ENCODE assay signal across 18 cellular contexts in the genomic region with DNA sequence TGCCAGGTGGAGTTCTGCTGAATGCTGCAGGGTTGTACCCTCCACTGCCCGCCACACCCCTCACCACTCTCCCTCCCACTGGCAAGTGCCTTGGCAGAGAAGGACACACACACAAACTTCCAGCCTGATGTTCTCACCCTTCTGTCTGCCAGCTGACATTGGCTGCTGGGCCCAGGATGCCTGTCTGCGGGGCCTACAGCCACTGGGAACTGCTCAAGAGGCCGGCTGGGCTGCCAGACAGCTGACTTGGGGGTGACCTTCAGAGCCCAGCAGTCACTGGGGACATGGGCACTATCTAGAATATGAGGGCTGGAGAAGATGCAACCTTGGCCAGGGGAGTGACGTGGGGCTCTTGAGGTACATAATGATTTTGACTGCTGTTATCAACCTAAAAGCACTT.
DNase-seq lines count a peak whose midpoint lies in the region; ATAC-seq, FAIRE-seq and TF ChIP-seq lines count a peak whose summit lies in the region.
"Had no signal": no experiment of that assay in that cellular context is flagged by ENCODE, and none has a peak within 500 bp of the region (broad histone marks: within the 10 kb centered on the region; RNA-seq: fewer than 3 reads in every experiment).

No MANE protein-coding gene starts in this region.

- WGBS in sigmoid colon, 2 donors, result 89 to 94% methylated on average over 4 of the region's 4 CpGs
- 100% methylated on average over 4 of the region's 4 CpGs for WGBS in SK-N-SH (ENCODE audit: low lambda C conversion rate)

- no peak for TF ChIP-seq CTCF in astrocyte (IDR thresholded peaks at IDR 0.05; ENCODE audit: insufficient read depth, low read depth, low read length)
- no peak for TF ChIP-seq CTCF in left ventricle myocardium inferior (IDR thresholded peaks at IDR 0.05; ENCODE audit: borderline replicate concordance)
- no peak for TF ChIP-seq CTCF in sigmoid colon (IDR thresholded peaks at IDR 0.05)
- TF ChIP-seq CTCF in SK-N-SH (IDR thresholded peaks at IDR 0.05), result no peak

- peak overlapping the region in 6 of 11 experiments; percentile 5 to 75 (median 65); a peak in 5 of 22 replicates for H3K27ac ChIP-seq in BLaER1 treated with 17β-estradiol and CSF1 and Interleukin-3, amounts not matched to agents 10 nM and 100 nM
- no peak overlapping the region for H3K27ac ChIP-seq in astrocyte (ENCODE audit: low read depth, low read length)
- H3K27ac ChIP-seq in left ventricle myocardium inferior (replicated peaks), result peak overlapping the region; percentile 37
- H3K27ac ChIP-seq in sigmoid colon, result peak overlapping the region; percentile 31 to 59 (median 46)
- H3K27ac ChIP-seq in SK-N-SH (ENCODE audit: low read depth in 2 of 2, low read length in 1 of 2), result no peak overlapping the region

- CTCF ChIA-PET in SK-N-SH (lab: Yijun Ruan, JAX), result interaction anchor here (0.9 to 5.2 kb wide), 5 partner anchors 12 to 189 kb away, joined by 3 to 50 read pairs (median 7); no protein-coding TSS in a partner anchor

- H3K4me3 ChIP-seq in BLaER1 treated with 17β-estradiol and CSF1 and Interleukin-3, amounts not matched to agents 10 nM and 100 nM, result no peak overlapping the region
- no peak overlapping the region for H3K4me3 ChIP-seq in astrocyte (ENCODE audit: insufficient read depth, low read depth, low read length)
- H3K4me3 ChIP-seq in left ventricle myocardium inferior, result no peak overlapping the region
- H3K4me3 ChIP-seq in sigmoid colon, result no peak overlapping the region
- no peak overlapping the region for H3K4me3 ChIP-seq in SK-N-SH (ENCODE audit: low read depth in 2 of 2, low read length in 1 of 2)

- H3K4me3 Mint-ChIP-seq in astrocyte (ENCODE audit: unreplicated experiment), result no peak overlapping the region
- H3K4me3 Mint-ChIP-seq: CD4-positive, alpha-beta memory T cell had no signal

- no peak for TF ChIP-seq EP300 in sigmoid colon (IDR thresholded peaks at IDR 0.05)
- no peak for TF ChIP-seq EP300 in SK-N-SH (IDR thresholded peaks at IDR 0.05; ENCODE audit: borderline replicate concordance in 1 of 2, low read depth in 1 of 2, low read length in 1 of 2)

- no peaks in the 10 kb centered on the region for H3K9me2 ChIP-seq in SK-N-SH

- peaks cover 6 to 42% (median 27%) of the 10 kb centered on the region in 11 experiments; a peak in 19 of 22 replicates for H3K36me3 ChIP-seq in BLaER1 treated with 17β-estradiol and CSF1 and Interleukin-3, amounts not matched to agents 10 nM and 100 nM
- H3K36me3 ChIP-seq in astrocyte (ENCODE audit: insufficient read depth, low read length), result no peaks in the 10 kb centered on the region
- peaks cover 4% of the 10 kb centered on the region for H3K36me3 ChIP-seq in left ventricle myocardium inferior
- H3K36me3 ChIP-seq in sigmoid colon, result no peaks in the 10 kb centered on the region
- H3K36me3 ChIP-seq in SK-N-SH (replicated peaks in 1 of 2; ENCODE audit: control insufficient read depth in 1 of 2, insufficient read depth in 2 of 2, low read length in 1 of 2), result no peaks in the 10 kb centered on the region

- H3K36me3 Mint-ChIP-seq in astrocyte (ENCODE audit: low read depth, unreplicated experiment), result no peaks in the 10 kb centered on the region
- H3K36me3 Mint-ChIP-seq: CD4-positive, alpha-beta memory T cell had no signal

- H3K9me3 Mint-ChIP-seq in astrocyte (ENCODE audit: unreplicated experiment), result no peaks in the 10 kb centered on the region
- H3K9me3 Mint-ChIP-seq: CD4-positive, alpha-beta memory T cell had no signal

- H4K20me1 ChIP-seq in BLaER1 treated with 17β-estradiol and CSF1 and Interleukin-3, amounts not matched to agents 10 nM and 100 nM, result peaks cover 12 to 59% (median 34%) of the 10 kb centered on the region in 11 experiments; a peak in 15 of 22 replicates
- H4K20me1 ChIP-seq in astrocyte (ENCODE audit: insufficient read depth, low read length) (peaks cover 5% of the 10 kb centered on the region), SK-N-SH (ENCODE audit: insufficient read depth) (no peaks in the 10 kb centered on the region)

- peaks cover 49 to 53% (median 51%) of the 10 kb centered on the region in 10 experiments for H3K4me1 ChIP-seq in BLaER1 treated with 17β-estradiol and CSF1 and Interleukin-3, amounts not matched to agents 10 nM and 100 nM
- H3K4me1 ChIP-seq in astrocyte (ENCODE audit: insufficient read depth, low read length) (peaks cover 26% of the 10 kb centered on the region), left ventricle myocardium inferior (peaks cover 44% of the 10 kb centered on the region), sigmoid colon (peaks cover 0 to 23% (median 20%) of the 10 kb centered on the region in 4 donors), SK-N-SH (ENCODE audit: control insufficient read depth in 1 of 2, insufficient read depth in 2 of 2, low read depth in 1 of 2, low read length in 1 of 2) (peaks cover 9 to 14% of the 10 kb centered on the region in 2 experiments; a peak in 3 of 4 replicates)

- no peak for TF ChIP-seq POLR2A in sigmoid colon (IDR thresholded peaks at IDR 0.05)

- H3K4me2 ChIP-seq in BLaER1 treated with 17β-estradiol and CSF1 and Interleukin-3, amounts not matched to agents 10 nM and 100 nM, result peak overlapping the region in 9 of 11 experiments; percentile 90 to 97 (median 95); a peak in 11 of 22 replicates
- no peak overlapping the region for H3K4me2 ChIP-seq in astrocyte (ENCODE audit: low read length)
- no peak overlapping the region for H3K4me2 ChIP-seq in SK-N-SH

- peaks cover 0 to 7% (median 0%) of the 10 kb centered on the region in 11 experiments; a peak in 1 of 22 replicates for H3K9me3 ChIP-seq in BLaER1 treated with 17β-estradiol and CSF1 and Interleukin-3, amounts not matched to agents 10 nM and 100 nM (replicated peaks in 1 of 11)
- H3K9me3 ChIP-seq in astrocyte (ENCODE audit: insufficient read depth, low read depth, low read length), result peaks cover 8% of the 10 kb centered on the region
- no peaks in the 10 kb centered on the region for H3K9me3 ChIP-seq in left ventricle myocardium inferior (replicated peaks)
- no peaks in the 10 kb centered on the region for H3K9me3 ChIP-seq in sigmoid colon
- H3K9me3 ChIP-seq in SK-N-SH, result no peaks in the 10 kb centered on the region

- DNase-seq in astrocyte (ENCODE audit: low read depth), result no peak
- DNase-seq in left ventricle myocardium inferior, result no peak
- DNase-seq in sigmoid colon, result no peak
- no peak for DNase-seq in SK-N-SH
- DNase-seq in HUDEP-2 (lab: John Stamatoyannopoulos, UW; ENCODE audit: unreplicated experiment in 76 of 76), result no peak
- no peak for DNase-seq in frontal cortex (ENCODE audit: low spot score in 2 of 2)
- DNase-seq: ACHN; CD4-positive, alpha-beta memory T cell; DMS79 treated with DMSO at 0.1 percent for 48 hours; GDM1; NCI-H1105 treated with DMSO at 0.1 percent for 48 hours; NCI-H187; NCI-H2171; NCI-H82; SIG-M5 had no signal

- peaks cover 11% of the 10 kb centered on the region for H3K27me3 Mint-ChIP-seq in astrocyte (ENCODE audit: low read depth, unreplicated experiment)
- H3K27me3 Mint-ChIP-seq: CD4-positive, alpha-beta memory T cell had no signal

- H3K9ac ChIP-seq in BLaER1 treated with 17β-estradiol and CSF1 and Interleukin-3, amounts not matched to agents 10 nM and 100 nM, result peak overlapping the region in 3 of 11 experiments; percentile 14 to 68 (median 64); a peak in 4 of 22 replicates
- no peak overlapping the region for H3K9ac ChIP-seq in astrocyte (ENCODE audit: low read length)
- H3K9ac ChIP-seq in SK-N-SH, result no peak overlapping the region

- intact Hi-C loops in left ventricle myocardium inferior (cut with micrococcal nuclease), result no loop called here
- intact Hi-C loops in sigmoid colon (cut with DNase I), result no loop called here

- peaks cover 0 to 15% (median 8%) of the 10 kb centered on the region in 11 experiments; a peak in 11 of 22 replicates for H3K27me3 ChIP-seq in BLaER1 treated with 17β-estradiol and CSF1 and Interleukin-3, amounts not matched to agents 10 nM and 100 nM
- H3K27me3 ChIP-seq in astrocyte (ENCODE audit: insufficient read depth, low read length) (peaks cover 4% of the 10 kb centered on the region), left ventricle myocardium inferior (ENCODE audit: low read depth) (no peaks in the 10 kb centered on the region), sigmoid colon (peaks cover 0 to 11% (median 0%) of the 10 kb centered on the region in 3 donors), SK-N-SH (ENCODE audit: insufficient read depth) (no peaks in the 10 kb centered on the region)

- POLR2A ChIA-PET in SK-N-SH (lab: Yijun Ruan, JAX), result no interaction called here

- H2AFZ ChIP-seq in astrocyte (ENCODE audit: low read depth, low read length), result no peak overlapping the region
- no peak overlapping the region for H2AFZ ChIP-seq in SK-N-SH (ENCODE audit: low read depth)

- no peaks in the 10 kb centered on the region for H3K79me2 ChIP-seq in astrocyte (ENCODE audit: insufficient read depth, low read length)
- no peaks in the 10 kb centered on the region for H3K79me2 ChIP-seq in SK-N-SH (ENCODE audit: insufficient read depth)

- TF ChIP-seq RAD21 in SK-N-SH (IDR thresholded peaks at IDR 0.05; ENCODE audit: low read length), result no peak

- ATAC-seq in HG03378 (IDR thresholded peaks at IDR 0.05; ENCODE audit: unreplicated experiment), result no peak

- FAIRE-seq in astrocyte (lab: Jason Lieb, UNC) (no peak), frontal cortex (lab: Jason Lieb, UNC) (no peak)
- FAIRE-seq: H54 had no signal

- H3K4me1 Mint-ChIP-seq in astrocyte (ENCODE audit: low read depth, unreplicated experiment), result peaks cover 21% of the 10 kb centered on the region

- no peaks in the 10 kb centered on the region for H3F3A ChIP-seq in SK-N-SH (replicated peaks; ENCODE audit: insufficient read depth)

- H3K27ac Mint-ChIP-seq in astrocyte (ENCODE audit: unreplicated experiment), result peak overlapping the region; percentile 42

TF ChIP-seq in SK-N-SH, 30 proteins besides CTCF, POLR2A, EP300 and RAD21:
- TF ChIP-seq EZH2phosphoT487 (IDR thresholded peaks at IDR 0.05; ENCODE audit: borderline replicate concordance, low read depth) (no peak), POLR2AphosphoS5 (IDR thresholded peaks at IDR 0.05; ENCODE audit: low read depth, low read length) (no peak), JUND (IDR thresholded peaks at IDR 0.05) (no peak)
- TF ChIP-seq, protein P1, sequence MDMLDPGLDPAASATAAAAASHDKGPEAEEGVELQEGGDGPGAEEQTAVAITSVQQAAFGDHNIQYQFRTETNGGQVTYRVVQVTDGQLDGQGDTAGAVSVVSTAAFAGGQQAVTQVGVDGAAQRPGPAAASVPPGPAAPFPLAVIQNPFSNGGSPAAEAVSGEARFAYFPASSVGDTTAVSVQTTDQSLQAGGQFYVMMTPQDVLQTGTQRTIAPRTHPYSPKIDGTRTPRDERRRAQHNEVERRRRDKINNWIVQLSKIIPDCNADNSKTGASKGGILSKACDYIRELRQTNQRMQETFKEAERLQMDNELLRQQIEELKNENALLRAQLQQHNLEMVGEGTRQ (IDR thresholded peaks at IDR 0.05; ENCODE audit: borderline replicate concordance, low read depth, low read length), result no peak

Comparison
In these comparisons a context has a peak if more than half of its experiments do, and no peak if none do; other contexts are left out.
1. H3K27ac ChIP-seq: peak in BLaER1 treated with 17β-estradiol and CSF1 and Interleukin-3, amounts not matched to agents 10 nM and 100 nM (6 of 11), left ventricle myocardium inferior (single experiment) and sigmoid colon (4 of 4); none in astrocyte (single experiment) and SK-N-SH (0 of 2).
2. H3K4me2 ChIP-seq: peak in BLaER1 treated with 17β-estradiol and CSF1 and Interleukin-3, amounts not matched to agents 10 nM and 100 nM (9 of 11); none in astrocyte (single experiment) and SK-N-SH (single experiment).